18 cellular contexts compared by ENCODE assay signal in the genomic region with DNA sequence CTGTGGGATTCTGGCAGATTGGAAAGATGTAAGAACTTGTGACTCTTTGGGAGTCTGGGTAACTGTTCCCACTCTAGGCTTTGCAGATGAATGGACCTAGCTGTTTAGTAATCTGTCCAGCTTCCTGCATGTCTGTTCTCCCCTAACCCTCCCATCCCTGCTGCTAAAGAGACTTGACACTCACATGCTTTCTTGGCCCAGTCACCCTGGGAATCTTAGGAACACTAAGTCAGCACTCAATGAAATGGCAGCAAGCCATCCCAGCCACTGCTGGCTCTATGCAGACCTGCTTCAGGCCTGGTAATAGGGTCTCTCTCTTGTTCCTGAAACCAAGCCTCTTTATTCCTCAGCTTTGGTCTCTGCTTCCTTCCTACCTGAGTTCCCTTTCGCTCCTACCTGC.
A peak's percentile ranks its signal among the peaks of the same experiment; 100 is the strongest.
DNase-seq lines count a peak whose midpoint lies in the region; ATAC-seq, FAIRE-seq and TF ChIP-seq lines count a peak whose summit lies in the region.
"Had no signal": no experiment of that assay in that cellular context is flagged by ENCODE, and none has a peak within 500 bp of the region (broad histone marks: within the 10 kb centered on the region; RNA-seq: fewer than 3 reads in every experiment).

No MANE protein-coding gene starts in this region.

- no peaks in the 10 kb centered on the region for H3K27me3 ChIP-seq in keratinocyte (ENCODE audit: control insufficient read depth, extremely low read depth, insufficient read depth, low read length)
- no peaks in the 10 kb centered on the region for H3K27me3 ChIP-seq in SJCRH30
- H3K27me3 ChIP-seq in Caco-2 (replicated peaks; ENCODE audit: control insufficient read depth, insufficient read depth, low read length), result no peaks in the 10 kb centered on the region; the same call in 1 of the 2 replicates
- H3K27me3 ChIP-seq in uterus, result no peaks in the 10 kb centered on the region

- H3K27me3 Mint-ChIP-seq in Caco-2 (ENCODE audit: insufficient read depth, unreplicated experiment), result peaks cover 10% of the 10 kb centered on the region

- H2AFZ ChIP-seq in keratinocyte (ENCODE audit: control insufficient read depth, low read length), result no peak overlapping the region

- no peaks in the 10 kb centered on the region for H4K20me1 ChIP-seq in keratinocyte (ENCODE audit: control insufficient read depth, extremely low read depth, insufficient read depth, low read length)

- no peak overlapping the region for H3K4me3 Mint-ChIP-seq in Caco-2 (ENCODE audit: unreplicated experiment)
- H3K4me3 Mint-ChIP-seq: activated CD8-positive, alpha-beta memory T cell treated with anti-CD3 and anti-CD28 coated beads, Interleukin-2, amount 10 ng/mL, durations not matched to agents 7 days and 5 days; neural crest cell had no signal

- peak overlapping the region; percentile 89 for H3K27ac ChIP-seq in keratinocyte (ENCODE audit: control insufficient read depth, insufficient read depth, low read length)
- H3K27ac ChIP-seq in SJCRH30, result no peak overlapping the region
- H3K27ac ChIP-seq in uterus, result no peak overlapping the region
- H3K27ac ChIP-seq: lower lobe of right lung, VCaP had no signal

- H3K9me3 Mint-ChIP-seq in Caco-2 (ENCODE audit: unreplicated experiment), result no peaks in the 10 kb centered on the region
- H3K9me3 Mint-ChIP-seq: neural crest cell had no signal

- H3K4me1 ChIP-seq in keratinocyte (ENCODE audit: control insufficient read depth, extremely low read depth, insufficient read depth, low read length) (peaks cover 72% of the 10 kb centered on the region), SJCRH30 (0 out of 2 replicates have a peak, but pooled peaks cover 3% of the 10 kb centered on the region), Caco-2 (no peaks in the 10 kb centered on the region), uterus (no peaks in the 10 kb centered on the region)
- H3K4me1 ChIP-seq: lower lobe of right lung had no signal

- no peak overlapping the region for H3K9ac ChIP-seq in keratinocyte (ENCODE audit: control insufficient read depth, extremely low read depth, insufficient read depth, low read length)

- no peak overlapping the region for H3K27ac Mint-ChIP-seq in Caco-2 (ENCODE audit: unreplicated experiment)
- H3K27ac Mint-ChIP-seq: activated CD8-positive, alpha-beta memory T cell treated with anti-CD3 and anti-CD28 coated beads, Interleukin-2, amount 10 ng/mL, durations not matched to agents 7 days and 5 days had no signal

- no TSS peak for BruUV-seq in Caco-2 (replicated peaks; lab: Mats Ljungman, UMichigan)

- H3K79me2 ChIP-seq in keratinocyte (ENCODE audit: control insufficient read depth, insufficient read depth, low read length), result no peaks in the 10 kb centered on the region

- peak overlapping the region; percentile 7 for H3K4me2 ChIP-seq in keratinocyte (ENCODE audit: control insufficient read depth, extremely low read depth, insufficient read depth, low read depth, low read length)

- no peaks in the 10 kb centered on the region for H3K36me3 ChIP-seq in keratinocyte (ENCODE audit: control insufficient read depth in 2 of 2, extremely low read depth in 1 of 2, insufficient read depth in 2 of 2, low read length in 2 of 2)
- H3K36me3 ChIP-seq in SJCRH30, result no peaks in the 10 kb centered on the region
- H3K36me3 ChIP-seq in Caco-2 (ENCODE audit: control insufficient read depth, insufficient read depth, low read length), result no peaks in the 10 kb centered on the region
- H3K36me3 ChIP-seq in uterus, result no peaks in the 10 kb centered on the region
- H3K36me3 ChIP-seq: lower lobe of right lung had no signal

- peak; percentile 31 for DNase-seq in AG08395 (ENCODE audit: low spot score)
- DNase-seq in NCI-H226, result peak; percentile 49
- peak; percentile 77 for DNase-seq in choroid plexus epithelial cell (ENCODE audit: low read depth)
- no peak for DNase-seq in keratinocyte (ENCODE audit: low read depth, low spot score)
- no peak for DNase-seq in SJCRH30
- DNase-seq in Caco-2, result no peak
- DNase-seq in uterus, result no peak
- DNase-seq: activated CD8-positive, alpha-beta memory T cell treated with anti-CD3 and anti-CD28 coated beads, Interleukin-2, amount 10 ng/mL, durations not matched to agents 7 days and 5 days; lower lobe of right lung; NCI-H1417; small intestine; stimulated activated naive CD8-positive, alpha-beta T cell treated with anti-CD3 and anti-CD28 coated beads, Interleukin-15, Interleukin-2, amounts not matched to agents 100 U/mL and 50 U/mL, for 24 hours had no signal

- no peaks in the 10 kb centered on the region for H3K9me1 ChIP-seq in keratinocyte (ENCODE audit: control insufficient read depth, extremely low read depth, insufficient read depth, low read length)

- intact Hi-C loops in Caco-2 (cut with micrococcal nuclease; ENCODE audit: unreplicated experiment) (no loop called here), uterus (cut with DNase I; ENCODE audit: low total_unique reads) (no loop called here)

- CTCF ChIA-PET in Caco-2 (lab: Charles Lee), result no interaction called here

- POLR2A ChIA-PET in Caco-2 (lab: Charles Lee), result no interaction called here

- ATAC-seq in GM19467 (IDR thresholded peaks at IDR 0.05; ENCODE audit: unreplicated experiment), result no peak
- ATAC-seq: activated CD8-positive, alpha-beta memory T cell treated with anti-CD3 and anti-CD28 coated beads, Interleukin-2, amount 10 ng/mL, durations not matched to agents 7 days and 5 days; K562; lower lobe of right lung; stimulated activated naive CD8-positive, alpha-beta T cell treated with anti-CD3 and anti-CD28 coated beads, Interleukin-15, Interleukin-2, amounts not matched to agents 100 U/mL and 50 U/mL, for 24 hours had no signal

- no peak for TF ChIP-seq POLR2A in uterus (IDR thresholded peaks at IDR 0.05)

- TF ChIP-seq CTCF in choroid plexus epithelial cell (conservative IDR thresholded peaks at IDR 0.05; ENCODE audit: low read depth, low read length), result no peak
- no peak for TF ChIP-seq CTCF in keratinocyte (optimal IDR thresholded peaks at IDR 0.05 in 1 of 3, IDR thresholded peaks at IDR 0.05 in 1 of 3, conservative IDR thresholded peaks at IDR 0.05 in 1 of 3; ENCODE audit: extremely low read depth in 1 of 3, insufficient read depth in 2 of 3, low read length in 3 of 3)
- no peak for TF ChIP-seq CTCF in Caco-2 (IDR thresholded peaks at IDR 0.05; ENCODE audit: insufficient read depth in 1 of 2, low read depth in 1 of 2, low read length in 1 of 2, severe bottlenecking in 1 of 2, unreplicated experiment in 1 of 2)
- TF ChIP-seq CTCF in uterus (IDR thresholded peaks at IDR 0.05), result no peak

- no peaks in the 10 kb centered on the region for H3K4me1 Mint-ChIP-seq in Caco-2 (ENCODE audit: low read depth, unreplicated experiment)
- H3K4me1 Mint-ChIP-seq: activated CD8-positive, alpha-beta memory T cell treated with anti-CD3 and anti-CD28 coated beads, Interleukin-2, amount 10 ng/mL, durations not matched to agents 7 days and 5 days had no signal

- FAIRE-seq in keratinocyte (lab: Jason Lieb, UNC), result peak; percentile 77
- FAIRE-seq: D721Med, H1, K562, small intestine had no signal

- H3K4me3 ChIP-seq in choroid plexus epithelial cell (ENCODE audit: low read depth, low read length) (no peak overlapping the region), keratinocyte (ENCODE audit: control insufficient read depth in 2 of 3, extremely low read depth in 1 of 3, insufficient read depth in 2 of 3, low read depth in 1 of 3, low read length in 3 of 3) (no peak overlapping the region), SJCRH30 (no peak overlapping the region), Caco-2 (ENCODE audit: low read depth, low read length) (no peak overlapping the region), uterus (no peak overlapping the region)
- H3K4me3 ChIP-seq: K562, lower lobe of right lung had no signal

- dilution Hi-C loops in keratinocyte (cut with MboI; ENCODE audit: extremely low pct_ligation_motif_present, low sequenced_read_pairs), result no loop called here

- no peaks in the 10 kb centered on the region for H3K36me3 Mint-ChIP-seq in Caco-2 (ENCODE audit: insufficient read depth, unreplicated experiment)
- H3K36me3 Mint-ChIP-seq: activated CD8-positive, alpha-beta memory T cell treated with anti-CD3 and anti-CD28 coated beads, Interleukin-2, amount 10 ng/mL, durations not matched to agents 7 days and 5 days had no signal

- H3K9me3 ChIP-seq in keratinocyte (ENCODE audit: control insufficient read depth, low read depth, low read length) (peaks cover 2% of the 10 kb centered on the region), SJCRH30 (replicated peaks) (no peaks in the 10 kb centered on the region), Caco-2 (0 out of 2 replicates have a peak, but pooled peaks cover 1% of the 10 kb centered on the region), uterus (no peaks in the 10 kb centered on the region)
- H3K9me3 ChIP-seq: lower lobe of right lung had no signal

Comparison
In these comparisons a context has a peak if more than half of its experiments do, and no peak if none do; other contexts are left out.
1. DNase-seq: peak in AG08395 (single experiment), NCI-H226 (single experiment) and choroid plexus epithelial cell (single experiment); none in keratinocyte (single experiment), SJCRH30 (0 of 2), Caco-2 (0 of 2) and uterus (0 of 2).